In genomic region chr9:79633558-79633957, GRCh38 we compare ENCODE assay signal across 19 cellular contexts.
DNase-seq lines count a peak whose midpoint lies in the region; ATAC-seq and TF ChIP-seq lines count a peak whose summit lies in the region.
"Had no signal": no experiment of that assay in that cellular context is flagged by ENCODE, and none has a peak within 500 bp of the region (broad histone marks: within the 10 kb centered on the region; RNA-seq: fewer than 3 reads in every experiment).

No MANE protein-coding gene starts in this region.

- H3K36me3 ChIP-seq in HEK293 (ENCODE audit: control insufficient read depth in 2 of 2, insufficient read depth in 1 of 2, low read length in 2 of 2) (peaks cover 0 to 22% of the 10 kb centered on the region in 2 experiments; a peak in 1 of 3 replicates), neural cell (ENCODE audit: insufficient read depth, low read length) (peaks cover 4% of the 10 kb centered on the region), suprapubic skin (peaks cover 4% of the 10 kb centered on the region)
- H3K36me3 ChIP-seq: MG63 had no signal

- peaks cover 71% of the 10 kb centered on the region for H3K79me2 ChIP-seq in neural cell (replicated peaks; ENCODE audit: insufficient read depth, low read length)

- peaks cover 75% of the 10 kb centered on the region for H3K4me1 Mint-ChIP-seq in activated T-cell treated with anti-CD3 and anti-CD28 coated beads, Interleukin-2, amount 50 U/mL, for 24 hours (ENCODE audit: low read depth)
- peaks cover 46% of the 10 kb centered on the region for H3K4me1 Mint-ChIP-seq in activated naive CD8-positive, alpha-beta T cell treated with anti-CD3 and anti-CD28 coated beads, Interleukin-2, amount 10 ng/mL, durations not matched to agents 7 days and 5 days
- peaks cover 32 to 62% of the 10 kb centered on the region in 2 donors for H3K4me1 Mint-ChIP-seq in stimulated activated naive B cell treated with anti-CD40 and anti-IgM and Interleukin-4, amounts not matched to agents 10 μg/mL and 1 μg/mL and 100 μg/mL, for 72 hours

- H3K27ac Mint-ChIP-seq in activated T-cell treated with anti-CD3 and anti-CD28 coated beads, Interleukin-2, amount 50 U/mL, for 24 hours = peak overlapping the region; percentile 28
- H3K27ac Mint-ChIP-seq in activated naive CD8-positive, alpha-beta T cell treated with anti-CD3 and anti-CD28 coated beads, Interleukin-2, amount 10 ng/mL, durations not matched to agents 7 days and 5 days = peak overlapping the region; percentile 83
- no peak overlapping the region for H3K27ac Mint-ChIP-seq in stimulated activated naive B cell treated with anti-CD40 and anti-IgM and Interleukin-4, amounts not matched to agents 10 μg/mL and 1 μg/mL and 100 μg/mL, for 72 hours

- H3K9me3 ChIP-seq in HEK293 (ENCODE audit: control insufficient read depth, insufficient read depth, low read depth, low read length) (no peaks in the 10 kb centered on the region), neural cell (ENCODE audit: low read length) (no peaks in the 10 kb centered on the region), suprapubic skin (no peaks in the 10 kb centered on the region)
- H3K9me3 ChIP-seq: A549, MG63 had no signal

- H3K4me2 ChIP-seq in neural cell (ENCODE audit: low read length) = no peak overlapping the region
- H3K4me2 ChIP-seq: A549, PC-9 had no signal

- H3K9me3 Mint-ChIP-seq in activated T-cell treated with anti-CD3 and anti-CD28 coated beads, Interleukin-2, amount 50 U/mL, for 24 hours = peaks cover 6% of the 10 kb centered on the region
- peaks cover 2% of the 10 kb centered on the region for H3K9me3 Mint-ChIP-seq in activated naive CD8-positive, alpha-beta T cell treated with anti-CD3 and anti-CD28 coated beads, Interleukin-2, amount 10 ng/mL, durations not matched to agents 7 days and 5 days
- peaks cover 1% of the 10 kb centered on the region in 2 donors for H3K9me3 Mint-ChIP-seq in stimulated activated naive B cell treated with anti-CD40 and anti-IgM and Interleukin-4, amounts not matched to agents 10 μg/mL and 1 μg/mL and 100 μg/mL, for 72 hours

- POLR2A ChIA-PET in HEK293 (lab: Yijun Ruan, JAX) = no interaction called here
- POLR2A ChIA-PET in activated naive CD8-positive, alpha-beta T cell treated with anti-CD3 and anti-CD28 coated beads, Interleukin-2, amount 10 ng/mL, durations not matched to agents 7 days and 5 days (lab: Charles Lee) = interaction anchor here (1.6 kb wide), 1 partner anchor 62 kb away, joined by 5 read pairs; the partner anchor contains the start of gene TLE4

- TF ChIP-seq EP300 in neural cell (conservative IDR thresholded peaks at IDR 0.05; ENCODE audit: poor library complexity, severe bottlenecking) (no peak), suprapubic skin (IDR thresholded peaks at IDR 0.05) (no peak)

- no peak for DNase-seq in activated T-cell treated with anti-CD3 and anti-CD28 coated beads, Interleukin-2, amount 50 U/mL, for 24 hours
- DNase-seq in activated T-cell treated with anti-CD3 and anti-CD28 coated beads for 4 hours = no peak
- DNase-seq in activated naive CD8-positive, alpha-beta T cell treated with anti-CD3 and anti-CD28 coated beads, Interleukin-2, amount 10 ng/mL, durations not matched to agents 7 days and 5 days = no peak
- DNase-seq in NCI-H187 (lab: John Stamatoyannopoulos, UW) = no peak
- no peak for DNase-seq in stimulated activated naive B cell treated with anti-CD40 and anti-IgM and Interleukin-4, amounts not matched to agents 10 μg/mL and 1 μg/mL and 100 μg/mL, for 72 hours
- DNase-seq in suprapubic skin (ENCODE audit: low spot score in 2 of 2) = no peak
- DNase-seq: DMS79, MG63, NCI-H1092 treated with DMSO at 0.1 percent for 48 hours, NCI-H187 treated with DMSO at 0.1 percent for 48 hours, NCI-H446 treated with DMSO at 0.1 percent for 48 hours, NCI-H774, PC-9 had no signal

- no peak for TF ChIP-seq RAD21 in neural cell (conservative IDR thresholded peaks at IDR 0.05)

- no peaks in the 10 kb centered on the region for H3K4me1 ChIP-seq in HEK293 (ENCODE audit: control insufficient read depth, insufficient read depth, low read length)
- H3K4me1 ChIP-seq in suprapubic skin = no peaks in the 10 kb centered on the region
- H3K4me1 ChIP-seq: A549 had no signal

- CTCF ChIA-PET in HEK293 (lab: Yijun Ruan, JAX) = interaction anchor here (0.6 to 0.7 kb wide), 2 partner anchors 133 to 580 kb away, joined by 3 to 4 read pairs; no protein-coding TSS in a partner anchor

- no peak for TF ChIP-seq POLR2A in suprapubic skin (IDR thresholded peaks at IDR 0.05)

- no peaks in the 10 kb centered on the region for H3K9me2 ChIP-seq in neural cell (ENCODE audit: insufficient read depth, low read length)

- H3K9ac ChIP-seq in neural cell (ENCODE audit: low read length) = no peak overlapping the region

- H3K4me3 ChIP-seq in HEK293 (ENCODE audit: low read depth, low read length) = no peak overlapping the region
- peak overlapping the region; percentile 26 for H3K4me3 ChIP-seq in neural cell (ENCODE audit: low read length)
- no peak overlapping the region for H3K4me3 ChIP-seq in suprapubic skin
- H3K4me3 ChIP-seq: A549, GM12878, MG63, PC-9 had no signal

- H4K20me1 ChIP-seq in neural cell (ENCODE audit: insufficient read depth) = no peaks in the 10 kb centered on the region

- H3K4me3 Mint-ChIP-seq in activated T-cell treated with anti-CD3 and anti-CD28 coated beads, Interleukin-2, amount 50 U/mL, for 24 hours = no peak overlapping the region
- H3K4me3 Mint-ChIP-seq in activated naive CD8-positive, alpha-beta T cell treated with anti-CD3 and anti-CD28 coated beads, Interleukin-2, amount 10 ng/mL, durations not matched to agents 7 days and 5 days = peak overlapping the region; percentile 27
- H3K4me3 Mint-ChIP-seq in stimulated activated naive B cell treated with anti-CD40 and anti-IgM and Interleukin-4, amounts not matched to agents 10 μg/mL and 1 μg/mL and 100 μg/mL, for 72 hours = no peak overlapping the region

- TF ChIP-seq CTCF in HEK293 (tag by site-specific recombination; IDR thresholded peaks at IDR 0.05) = no peak
- no peak for TF ChIP-seq CTCF in neural cell (IDR thresholded peaks at IDR 0.05; ENCODE audit: poor library complexity, severe bottlenecking)
- no peak for TF ChIP-seq CTCF in suprapubic skin (IDR thresholded peaks at IDR 0.05)

- H3F3A ChIP-seq in neural cell (ENCODE audit: insufficient read depth, low read length, poor library complexity, severe bottlenecking) = peaks cover 13% of the 10 kb centered on the region

- H3K27me3 ChIP-seq in neural cell (ENCODE audit: insufficient read depth, low read depth, low read length) (no peaks in the 10 kb centered on the region), suprapubic skin (no peaks in the 10 kb centered on the region)
- H3K27me3 ChIP-seq: MG63 had no signal

- ATAC-seq in activated naive CD8-positive, alpha-beta T cell treated with anti-CD3 and anti-CD28 coated beads, Interleukin-2, amount 10 ng/mL, durations not matched to agents 7 days and 5 days (ENCODE audit: low read depth) = peak; percentile 68
- no peak for ATAC-seq in stimulated activated naive B cell treated with anti-CD40 and anti-IgM and Interleukin-4, amounts not matched to agents 10 μg/mL and 1 μg/mL and 100 μg/mL, for 72 hours (replicated peaks)
- ATAC-seq: A549, GM12878, HepG2 had no signal

- no peaks in the 10 kb centered on the region for H3K27me3 Mint-ChIP-seq in activated T-cell treated with anti-CD3 and anti-CD28 coated beads, Interleukin-2, amount 50 U/mL, for 24 hours
- H3K27me3 Mint-ChIP-seq in activated naive CD8-positive, alpha-beta T cell treated with anti-CD3 and anti-CD28 coated beads, Interleukin-2, amount 10 ng/mL, durations not matched to agents 7 days and 5 days = no peaks in the 10 kb centered on the region
- no peaks in the 10 kb centered on the region for H3K27me3 Mint-ChIP-seq in stimulated activated naive B cell treated with anti-CD40 and anti-IgM and Interleukin-4, amounts not matched to agents 10 μg/mL and 1 μg/mL and 100 μg/mL, for 72 hours

- no peak overlapping the region for H3K27ac ChIP-seq in HEK293 (ENCODE audit: extremely low read depth, low read depth, low read length)
- H3K27ac ChIP-seq in neural cell (ENCODE audit: low read length) = peak overlapping the region; percentile 68
- no peak overlapping the region for H3K27ac ChIP-seq in suprapubic skin
- H3K27ac ChIP-seq: A549, C4-2B, PC-9 had no signal

- H2AFZ ChIP-seq in neural cell (ENCODE audit: low read depth, low read length) = no peak overlapping the region
- H2AFZ ChIP-seq: PC-9 had no signal

- peaks cover 22% of the 10 kb centered on the region for H3K36me3 Mint-ChIP-seq in activated T-cell treated with anti-CD3 and anti-CD28 coated beads, Interleukin-2, amount 50 U/mL, for 24 hours (ENCODE audit: low read depth)
- peaks cover 35% of the 10 kb centered on the region for H3K36me3 Mint-ChIP-seq in activated naive CD8-positive, alpha-beta T cell treated with anti-CD3 and anti-CD28 coated beads, Interleukin-2, amount 10 ng/mL, durations not matched to agents 7 days and 5 days
- peaks cover 39 to 58% of the 10 kb centered on the region in 2 donors for H3K36me3 Mint-ChIP-seq in stimulated activated naive B cell treated with anti-CD40 and anti-IgM and Interleukin-4, amounts not matched to agents 10 μg/mL and 1 μg/mL and 100 μg/mL, for 72 hours

- WGBS in suprapubic skin = 81% methylated on average over 3 of the region's 3 CpGs

TF ChIP-seq in HEK293, 187 proteins besides CTCF, POLR2A, EP300 and RAD21 (continues in another document):
- TF ChIP-seq ZNF654 (tag by site-specific recombination; IDR thresholded peaks at IDR 0.05; ENCODE audit: low read depth) = no peak
- TF ChIP-seq TRIM28 (IDR thresholded peaks at IDR 0.05; ENCODE audit: borderline replicate concordance, low read length) = peak; percentile 63; the same call in 1 of the 2 replicates
